In the genomic region with DNA sequence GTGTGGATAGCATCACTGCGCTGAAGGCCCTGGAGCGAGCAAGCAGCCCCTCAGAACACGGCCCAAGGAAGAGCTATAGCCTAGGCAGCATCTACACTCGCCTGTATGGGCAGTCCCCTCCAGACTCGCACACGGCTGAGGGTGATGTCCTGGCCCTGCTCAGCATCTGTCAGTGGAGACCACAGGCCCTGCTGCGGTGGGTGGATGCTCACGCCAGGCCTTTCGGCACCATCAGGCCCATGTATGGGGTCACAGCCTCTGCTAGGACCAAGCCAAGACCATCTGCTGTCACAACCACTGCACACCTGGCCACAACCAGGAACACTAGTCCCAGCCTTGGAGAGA, we compare ENCODE assay signal across 8 cellular contexts. TPM values are rescaled to one million over a fixed set of nuclear protein-coding genes. Genes with fewer than 3 reads are reported as not detected.
DNase-seq lines count a peak whose midpoint lies in the region; ATAC-seq and TF ChIP-seq lines count a peak whose summit lies in the region.

No MANE protein-coding gene starts in this region.

- peak overlapping the region; percentile 100 for H3K27ac ChIP-seq in lower lobe of right lung
- H3K27ac ChIP-seq in thymus (ENCODE audit: low read depth) = peak overlapping the region; percentile 94

- peaks cover 55% of the 10 kb centered on the region for H3K4me1 Mint-ChIP-seq in activated T-cell treated with anti-CD3 and anti-CD28 coated beads, Interleukin-2, amount 50 U/mL, for 24 hours (ENCODE audit: low read depth)
- H3K4me1 Mint-ChIP-seq in activated naive CD8-positive, alpha-beta T cell treated with anti-CD3 and anti-CD28 coated beads, Interleukin-2, amount 50 U/mL, for 24 hours = peaks cover 49% of the 10 kb centered on the region

- DNase-seq in activated T-cell treated with anti-CD3 and anti-CD28 coated beads, Interleukin-2, amount 50 U/mL, for 24 hours = no peak
- DNase-seq in activated T-cell treated with anti-CD3 and anti-CD28 coated beads, Interleukin-2, amount 50 U/mL, for 48 hours = no peak
- no peak for DNase-seq in activated naive CD8-positive, alpha-beta T cell treated with anti-CD3 and anti-CD28 coated beads, Interleukin-2, amount 50 U/mL, for 24 hours
- no peak for DNase-seq in lower lobe of right lung
- DNase-seq in NCI-H1436 (lab: John Stamatoyannopoulos, UW) = no peak
- DNase-seq in putamen (ENCODE audit: low spot score) = no peak
- no peak for DNase-seq in LoVo (ENCODE audit: low spot score)

- peak overlapping the region; percentile 99 for H3K27ac Mint-ChIP-seq in activated T-cell treated with anti-CD3 and anti-CD28 coated beads, Interleukin-2, amount 50 U/mL, for 24 hours
- H3K27ac Mint-ChIP-seq in activated naive CD8-positive, alpha-beta T cell treated with anti-CD3 and anti-CD28 coated beads, Interleukin-2, amount 50 U/mL, for 24 hours = peak overlapping the region; percentile 97

- H3K9me3 Mint-ChIP-seq in activated T-cell treated with anti-CD3 and anti-CD28 coated beads, Interleukin-2, amount 50 U/mL, for 24 hours = no peaks in the 10 kb centered on the region
- no peaks in the 10 kb centered on the region for H3K9me3 Mint-ChIP-seq in activated naive CD8-positive, alpha-beta T cell treated with anti-CD3 and anti-CD28 coated beads, Interleukin-2, amount 50 U/mL, for 24 hours

- H3K36me3 Mint-ChIP-seq in activated T-cell treated with anti-CD3 and anti-CD28 coated beads, Interleukin-2, amount 50 U/mL, for 24 hours (ENCODE audit: low read depth) = peaks cover 66% of the 10 kb centered on the region
- peaks cover 30% of the 10 kb centered on the region for H3K36me3 Mint-ChIP-seq in activated naive CD8-positive, alpha-beta T cell treated with anti-CD3 and anti-CD28 coated beads, Interleukin-2, amount 50 U/mL, for 24 hours (ENCODE audit: low read depth)

- TF ChIP-seq CTCF in lower lobe of right lung (IDR thresholded peaks at IDR 0.05) = no peak

- H3K4me1 ChIP-seq in lower lobe of right lung (peaks cover 74% of the 10 kb centered on the region), thymus (ENCODE audit: control insufficient read depth, insufficient read depth, low read length) (peaks cover 20% of the 10 kb centered on the region)

- no peak for ATAC-seq in activated naive CD8-positive, alpha-beta T cell treated with anti-CD3 and anti-CD28 coated beads, Interleukin-2, amount 50 U/mL, for 24 hours
- ATAC-seq in lower lobe of right lung = no peak

- H3K27me3 Mint-ChIP-seq in activated T-cell treated with anti-CD3 and anti-CD28 coated beads, Interleukin-2, amount 50 U/mL, for 24 hours = no peaks in the 10 kb centered on the region
- H3K27me3 Mint-ChIP-seq in activated naive CD8-positive, alpha-beta T cell treated with anti-CD3 and anti-CD28 coated beads, Interleukin-2, amount 50 U/mL, for 24 hours = no peaks in the 10 kb centered on the region

- H3K4me3 ChIP-seq in lower lobe of right lung = peak overlapping the region; percentile 62
- peak overlapping the region; percentile 53 for H3K4me3 ChIP-seq in thymus (ENCODE audit: low read length)

- H3K36me3 ChIP-seq in lower lobe of right lung = peaks cover 42% of the 10 kb centered on the region
- peaks cover 36% of the 10 kb centered on the region for H3K36me3 ChIP-seq in thymus (ENCODE audit: control insufficient read depth, insufficient read depth)

- peak overlapping the region; percentile 96 for H3K4me3 Mint-ChIP-seq in activated T-cell treated with anti-CD3 and anti-CD28 coated beads, Interleukin-2, amount 50 U/mL, for 24 hours
- peak overlapping the region; percentile 92 for H3K4me3 Mint-ChIP-seq in activated naive CD8-positive, alpha-beta T cell treated with anti-CD3 and anti-CD28 coated beads, Interleukin-2, amount 50 U/mL, for 24 hours

- H3K9me3 ChIP-seq in lower lobe of right lung (no peaks in the 10 kb centered on the region), thymus (ENCODE audit: control insufficient read depth) (no peaks in the 10 kb centered on the region)

- WGBS in thymus = 93% methylated on average over 9 of the region's 9 CpGs

- intact Hi-C loops in lower lobe of right lung (cut with DNase I) = loop anchor here (10.0 kb wide), 1 partner anchor 88 kb away; a partner anchor contains a TSS

- H3K27me3 ChIP-seq in lower lobe of right lung (ENCODE audit: low read depth) (no peaks in the 10 kb centered on the region), thymus (ENCODE audit: control insufficient read depth, insufficient read depth) (no peaks in the 10 kb centered on the region)

RNA-seq across cellular contexts. Expression of a gene that starts 20.5 kb away (rescaled TPM):
- total RNA-seq in lower lobe of right lung = 5.9 TPM
- polyA plus RNA-seq in thymus = 8.4 TPM

RNA-seq across cellular contexts. Expression of a gene that starts 27.0 kb away (rescaled TPM):
- 153 TPM for total RNA-seq in lower lobe of right lung
- 735 TPM for polyA plus RNA-seq in thymus

RNA-seq across cellular contexts. Expression of a gene that starts 27.2 kb away (rescaled TPM):
- total RNA-seq in lower lobe of right lung = 8.6 TPM
- polyA plus RNA-seq in thymus = 14.1 TPM

RNA-seq across cellular contexts. Expression of a gene that starts 36.9 kb away (rescaled TPM):
- total RNA-seq in lower lobe of right lung = 187 TPM
- polyA plus RNA-seq in thymus = 104 TPM

RNA-seq across cellular contexts. Expression of a gene that starts 37.2 kb away (rescaled TPM):
- 94.3 TPM for total RNA-seq in lower lobe of right lung
- polyA plus RNA-seq in thymus = 112 TPM
